ENCODE assay signal across 18 cellular contexts in the genomic region with DNA sequence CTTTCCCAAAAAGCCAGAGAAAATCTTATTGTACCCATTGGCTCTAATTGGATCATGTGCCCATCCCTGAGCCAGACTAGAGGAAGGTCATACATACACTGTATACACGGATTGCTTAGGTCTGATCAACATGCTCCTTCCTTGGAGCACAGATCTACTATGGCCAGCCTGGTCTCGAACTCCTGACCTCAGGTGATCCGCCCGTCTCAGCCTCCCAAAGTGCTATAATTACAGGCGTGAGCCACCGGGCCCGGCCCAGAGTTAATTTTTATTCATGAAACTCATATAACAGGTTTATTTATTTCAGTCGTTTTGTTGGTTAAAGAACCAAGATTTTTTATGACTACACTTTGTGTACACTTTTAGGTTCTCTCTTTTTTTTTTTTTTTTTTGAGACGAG. TPM values are rescaled to one million over a fixed set of nuclear protein-coding genes. Genes with fewer than 3 reads are reported as not detected.
DNase-seq lines count a peak whose midpoint lies in the region; ATAC-seq and TF ChIP-seq lines count a peak whose summit lies in the region.
"Had no signal": no experiment of that assay in that cellular context is flagged by ENCODE, and none has a peak within 500 bp of the region (broad histone marks: within the 10 kb centered on the region; RNA-seq: fewer than 3 reads in every experiment).

No MANE protein-coding gene starts in this region.

- TF ChIP-seq CTCF in HEK293 (tag by site-specific recombination; IDR thresholded peaks at IDR 0.05) (no peak), osteocyte (IDR thresholded peaks at IDR 0.05) (no peak)

- no peak for DNase-seq in activated T-cell treated with anti-CD3 and anti-CD28 coated beads, Interleukin-2, amount 50 U/mL, for 24 hours
- no peak for DNase-seq in activated T-cell treated with anti-CD3 and anti-CD28 coated beads, Interleukin-2, amount 50 U/mL, for 1 hour
- DNase-seq in activated naive CD8-positive, alpha-beta T cell treated with anti-CD3 and anti-CD28 coated beads, Interleukin-2, amount 10 ng/mL, durations not matched to agents 7 days and 5 days = no peak
- DNase-seq in osteocyte (ENCODE audit: extremely low spot score, unreplicated experiment) (no peak), NCI-H748 treated with DMSO at 0.1 percent for 48 hours (lab: John Stamatoyannopoulos, UW) (no peak), DMS 273 (lab: John Stamatoyannopoulos, UW; ENCODE audit: unreplicated experiment) (no peak), AG08395 (ENCODE audit: low spot score) (no peak)
- DNase-seq: caudate nucleus; effector CD8-positive, alpha-beta T cell; GDM1; heart right ventricle; islet precursor cell; Kasumi-1; NCI-H1417 treated with DMSO at 0.1 percent for 48 hours; pancreas had no signal

- no peaks in the 10 kb centered on the region for H3K9me3 ChIP-seq in HEK293 (ENCODE audit: control insufficient read depth, insufficient read depth, low read depth, low read length)
- H3K9me3 ChIP-seq: heart right ventricle, pancreas, upper lobe of left lung had no signal

- peaks cover 32% of the 10 kb centered on the region for H3K4me1 Mint-ChIP-seq in activated T-cell treated with anti-CD3 and anti-CD28 coated beads, Interleukin-2, amount 50 U/mL, for 24 hours (ENCODE audit: low read depth)
- H3K4me1 Mint-ChIP-seq in activated naive CD8-positive, alpha-beta T cell treated with anti-CD3 and anti-CD28 coated beads, Interleukin-2, amount 10 ng/mL, durations not matched to agents 7 days and 5 days = peaks cover 29% of the 10 kb centered on the region
- peaks cover 31% of the 10 kb centered on the region for H3K4me1 Mint-ChIP-seq in osteocyte (ENCODE audit: unreplicated experiment)

- H3K9me3 Mint-ChIP-seq in activated T-cell treated with anti-CD3 and anti-CD28 coated beads, Interleukin-2, amount 50 U/mL, for 24 hours = no peaks in the 10 kb centered on the region
- H3K9me3 Mint-ChIP-seq in activated naive CD8-positive, alpha-beta T cell treated with anti-CD3 and anti-CD28 coated beads, Interleukin-2, amount 10 ng/mL, durations not matched to agents 7 days and 5 days = no peaks in the 10 kb centered on the region
- no peaks in the 10 kb centered on the region for H3K9me3 Mint-ChIP-seq in osteocyte (ENCODE audit: unreplicated experiment)
- H3K9me3 Mint-ChIP-seq: GM23338 had no signal

- peaks cover 12% of the 10 kb centered on the region; the same call in 1 of the 2 replicates for H3K4me1 ChIP-seq in HEK293 (ENCODE audit: control insufficient read depth, insufficient read depth, low read length)

- CTCF ChIA-PET in HEK293 (lab: Yijun Ruan, JAX) = no interaction called here

- peaks cover 32% of the 10 kb centered on the region for H3K36me3 Mint-ChIP-seq in activated T-cell treated with anti-CD3 and anti-CD28 coated beads, Interleukin-2, amount 50 U/mL, for 24 hours (ENCODE audit: low read depth)
- peaks cover 9% of the 10 kb centered on the region for H3K36me3 Mint-ChIP-seq in activated naive CD8-positive, alpha-beta T cell treated with anti-CD3 and anti-CD28 coated beads, Interleukin-2, amount 10 ng/mL, durations not matched to agents 7 days and 5 days
- H3K36me3 Mint-ChIP-seq in osteocyte (ENCODE audit: unreplicated experiment) = peaks cover 5% of the 10 kb centered on the region

- H3K27ac Mint-ChIP-seq in activated T-cell treated with anti-CD3 and anti-CD28 coated beads, Interleukin-2, amount 50 U/mL, for 24 hours = no peak overlapping the region
- no peak overlapping the region for H3K27ac Mint-ChIP-seq in activated naive CD8-positive, alpha-beta T cell treated with anti-CD3 and anti-CD28 coated beads, Interleukin-2, amount 10 ng/mL, durations not matched to agents 7 days and 5 days
- no peak overlapping the region for H3K27ac Mint-ChIP-seq in osteocyte (ENCODE audit: unreplicated experiment)

- POLR2A ChIA-PET in HEK293 (lab: Yijun Ruan, JAX) = no interaction called here
- POLR2A ChIA-PET in activated naive CD8-positive, alpha-beta T cell treated with anti-CD3 and anti-CD28 coated beads, Interleukin-2, amount 10 ng/mL, durations not matched to agents 7 days and 5 days (lab: Charles Lee) = no interaction called here

- peaks cover 0 to 3% of the 10 kb centered on the region in 2 experiments; a peak in 1 of 3 replicates for H3K36me3 ChIP-seq in HEK293 (ENCODE audit: control insufficient read depth in 2 of 2, insufficient read depth in 1 of 2, low read length in 2 of 2)
- H3K36me3 ChIP-seq: heart right ventricle, pancreas, upper lobe of left lung had no signal

- no peaks in the 10 kb centered on the region for H3K27me3 Mint-ChIP-seq in activated T-cell treated with anti-CD3 and anti-CD28 coated beads, Interleukin-2, amount 50 U/mL, for 24 hours
- H3K27me3 Mint-ChIP-seq in activated naive CD8-positive, alpha-beta T cell treated with anti-CD3 and anti-CD28 coated beads, Interleukin-2, amount 10 ng/mL, durations not matched to agents 7 days and 5 days = no peaks in the 10 kb centered on the region
- H3K27me3 Mint-ChIP-seq in osteocyte (ENCODE audit: unreplicated experiment) = no peaks in the 10 kb centered on the region

- no peak for ATAC-seq in activated naive CD8-positive, alpha-beta T cell treated with anti-CD3 and anti-CD28 coated beads, Interleukin-2, amount 10 ng/mL, durations not matched to agents 7 days and 5 days (ENCODE audit: low read depth)
- ATAC-seq: GM23338, heart right ventricle, pancreas had no signal

- no peak overlapping the region for H3K27ac ChIP-seq in HEK293 (ENCODE audit: extremely low read depth, low read depth, low read length)

- no peak overlapping the region for H3K4me3 ChIP-seq in HEK293 (ENCODE audit: low read depth, low read length)

- peak overlapping the region; percentile 86 for H3K4me3 Mint-ChIP-seq in activated T-cell treated with anti-CD3 and anti-CD28 coated beads, Interleukin-2, amount 50 U/mL, for 24 hours
- peak overlapping the region; percentile 90 for H3K4me3 Mint-ChIP-seq in activated naive CD8-positive, alpha-beta T cell treated with anti-CD3 and anti-CD28 coated beads, Interleukin-2, amount 10 ng/mL, durations not matched to agents 7 days and 5 days
- peak overlapping the region; percentile 29 for H3K4me3 Mint-ChIP-seq in osteocyte (ENCODE audit: unreplicated experiment)

TF ChIP-seq in HEK293, 187 proteins besides CTCF, POLR2A, EP300 and RAD21:
- TF ChIP-seq REPIN1 (tag by site-specific recombination; IDR thresholded peaks at IDR 0.05; ENCODE audit: low read depth) = no peak
- peak; percentile 91 for TF ChIP-seq ZBTB17 (tag by site-specific recombination; IDR thresholded peaks at IDR 0.05)

RNA-seq across cellular contexts. Expression of gene TAOK1, which starts 1.2 kb away (rescaled TPM):
- 10 to 100 TPM; 51.6 to 52.8 TPM for total RNA-seq in activated naive CD8-positive, alpha-beta T cell treated with anti-CD3 and anti-CD28 coated beads, Interleukin-2, amount 10 ng/mL, durations not matched to agents 7 days and 5 days
- 79.7 and 81.1 TPM in 2 replicates for total RNA-seq in osteocyte

Comparison
In these comparisons a context has a peak if more than half of its experiments do, and no peak if none do; other contexts are left out.
1. H3K4me3 Mint-ChIP-seq: peak in every context shown above with its lines; median percentile 90 in activated naive CD8-positive, alpha-beta T cell treated with anti-CD3 and anti-CD28 coated beads, Interleukin-2, amount 10 ng/mL, durations not matched to agents 7 days and 5 days; 86 in activated T-cell treated with anti-CD3 and anti-CD28 coated beads, Interleukin-2, amount 50 U/mL, for 24 hours; 29 in osteocyte.